In the genomic region with DNA sequence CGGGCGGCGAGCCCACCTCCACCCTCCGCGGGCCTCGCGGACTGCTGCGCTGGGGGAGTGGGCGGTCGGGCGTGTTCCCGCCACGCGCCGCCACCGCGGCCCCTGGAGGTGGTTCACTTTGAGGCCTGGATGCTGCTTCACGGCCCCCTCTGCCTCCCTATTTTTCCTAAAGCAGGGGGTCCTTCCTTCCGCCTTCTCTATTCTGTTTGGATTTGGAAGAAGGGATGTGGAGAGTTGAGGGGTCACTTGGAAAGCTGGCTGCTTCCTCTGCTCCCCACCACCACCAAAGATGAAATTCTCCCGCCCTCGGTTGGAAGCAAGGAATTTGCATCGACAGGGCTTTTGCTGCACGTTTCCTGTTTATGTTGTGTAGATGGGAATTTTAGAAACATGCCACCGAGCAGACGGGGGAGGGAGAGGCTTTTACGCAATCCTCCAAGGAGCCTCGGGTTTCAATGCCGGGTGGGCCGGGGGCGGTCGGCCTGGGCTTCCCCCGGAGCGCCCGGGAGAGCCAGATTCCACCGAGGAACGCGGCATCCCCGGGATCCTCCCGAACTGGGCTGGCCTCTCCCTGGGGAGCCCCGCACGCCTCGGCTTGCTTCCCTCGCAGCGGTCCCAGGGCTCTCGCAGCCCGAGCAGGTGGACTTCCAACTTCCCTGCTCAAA, we compare ENCODE assay signal across 1 cellular context.
TF ChIP-seq lines count a peak whose summit lies in the region.

No MANE protein-coding gene starts in this region.

TF ChIP-seq in HepG2, 621 proteins besides CTCF, POLR2A, EP300 and RAD21 (continued from another document and continues in another):
- TF ChIP-seq PHF21A (CRISPR knock-in tag; IDR thresholded peaks at IDR 0.05) (no peak), ZFP90 (CRISPR knock-in tag; IDR thresholded peaks at IDR 0.05; ENCODE audit: borderline replicate concordance) (no peak), ZFAT (CRISPR knock-in tag; conservative IDR thresholded peaks at IDR 0.05) (no peak), GZF1 (CRISPR knock-in tag; IDR thresholded peaks at IDR 0.05) (no peak), ZNF326 (CRISPR knock-in tag; IDR thresholded peaks at IDR 0.05; ENCODE audit: borderline replicate concordance) (no peak), CBX1 (IDR thresholded peaks at IDR 0.05; ENCODE audit: low read depth) (no peak), RXRB (CRISPR knock-in tag; IDR thresholded peaks at IDR 0.05; ENCODE audit: borderline replicate concordance) (no peak), JUND (CRISPR knock-in tag; IDR thresholded peaks at IDR 0.05) (no peak), TOPORS (CRISPR knock-in tag; IDR thresholded peaks at IDR 0.05) (no peak; the same call in 1 of the 2 replicates), ZFP82 (CRISPR knock-in tag; IDR thresholded peaks at IDR 0.05; ENCODE audit: borderline replicate concordance) (peak; percentile 37; the same call in 1 of the 2 replicates), ZMYM3 (CRISPR knock-in tag; IDR thresholded peaks at IDR 0.05) (peak; percentile 9; the same call in 1 of the 2 replicates), CEBPG (CRISPR knock-in tag; IDR thresholded peaks at IDR 0.05) (peak; percentile 77), ETV5 (CRISPR knock-in tag; IDR thresholded peaks at IDR 0.05; ENCODE audit: borderline replicate concordance) (no peak), MTF1 (CRISPR knock-in tag; IDR thresholded peaks at IDR 0.05) (no peak), KAT7 (CRISPR knock-in tag; IDR thresholded peaks at IDR 0.05; ENCODE audit: borderline replicate concordance) (peak; percentile 32; the same call in 1 of the 2 replicates), MAZ (IDR thresholded peaks at IDR 0.05; ENCODE audit: borderline replicate concordance, low read depth, low read length) (no peak), MAZ (CRISPR knock-in tag; IDR thresholded peaks at IDR 0.05; ENCODE audit: low read depth) (no peak), ZNF441 (CRISPR knock-in tag; IDR thresholded peaks at IDR 0.05; ENCODE audit: borderline replicate concordance) (0 out of 2 replicates have a peak, but pooled peaks have one; percentile 54), MIER3 (CRISPR knock-in tag; IDR thresholded peaks at IDR 0.05; ENCODE audit: borderline replicate concordance) (no peak), ZNF709 (CRISPR knock-in tag; IDR thresholded peaks at IDR 0.05) (no peak), CEBPB (IDR thresholded peaks at IDR 0.05; ENCODE audit: borderline replicate concordance, low read depth, low read length) (peak; percentile 60; the same call in 1 of the 2 replicates), TMF1 (CRISPR knock-in tag; IDR thresholded peaks at IDR 0.05; ENCODE audit: low read depth) (no peak; the same call in 1 of the 2 replicates), CCAR2 (optimal IDR thresholded peaks at IDR 0.05; ENCODE audit: low read depth, low read length) (no peak), ATF7-NPFF (CRISPR knock-in tag; IDR thresholded peaks at IDR 0.05; ENCODE audit: low read depth) (0 out of 2 replicates have a peak, but pooled peaks have one; percentile 70), NPAS2 (CRISPR knock-in tag; IDR thresholded peaks at IDR 0.05; ENCODE audit: borderline replicate concordance) (no peak), TARDBP (CRISPR knock-in tag; IDR thresholded peaks at IDR 0.05) (no peak), KDM6A (CRISPR knock-in tag; IDR thresholded peaks at IDR 0.05; ENCODE audit: low read depth) (no peak), MEIS1 (CRISPR knock-in tag; IDR thresholded peaks at IDR 0.05; ENCODE audit: borderline replicate concordance) (no peak; the same call in 1 of the 2 replicates)
- TF ChIP-seq, protein P1, sequence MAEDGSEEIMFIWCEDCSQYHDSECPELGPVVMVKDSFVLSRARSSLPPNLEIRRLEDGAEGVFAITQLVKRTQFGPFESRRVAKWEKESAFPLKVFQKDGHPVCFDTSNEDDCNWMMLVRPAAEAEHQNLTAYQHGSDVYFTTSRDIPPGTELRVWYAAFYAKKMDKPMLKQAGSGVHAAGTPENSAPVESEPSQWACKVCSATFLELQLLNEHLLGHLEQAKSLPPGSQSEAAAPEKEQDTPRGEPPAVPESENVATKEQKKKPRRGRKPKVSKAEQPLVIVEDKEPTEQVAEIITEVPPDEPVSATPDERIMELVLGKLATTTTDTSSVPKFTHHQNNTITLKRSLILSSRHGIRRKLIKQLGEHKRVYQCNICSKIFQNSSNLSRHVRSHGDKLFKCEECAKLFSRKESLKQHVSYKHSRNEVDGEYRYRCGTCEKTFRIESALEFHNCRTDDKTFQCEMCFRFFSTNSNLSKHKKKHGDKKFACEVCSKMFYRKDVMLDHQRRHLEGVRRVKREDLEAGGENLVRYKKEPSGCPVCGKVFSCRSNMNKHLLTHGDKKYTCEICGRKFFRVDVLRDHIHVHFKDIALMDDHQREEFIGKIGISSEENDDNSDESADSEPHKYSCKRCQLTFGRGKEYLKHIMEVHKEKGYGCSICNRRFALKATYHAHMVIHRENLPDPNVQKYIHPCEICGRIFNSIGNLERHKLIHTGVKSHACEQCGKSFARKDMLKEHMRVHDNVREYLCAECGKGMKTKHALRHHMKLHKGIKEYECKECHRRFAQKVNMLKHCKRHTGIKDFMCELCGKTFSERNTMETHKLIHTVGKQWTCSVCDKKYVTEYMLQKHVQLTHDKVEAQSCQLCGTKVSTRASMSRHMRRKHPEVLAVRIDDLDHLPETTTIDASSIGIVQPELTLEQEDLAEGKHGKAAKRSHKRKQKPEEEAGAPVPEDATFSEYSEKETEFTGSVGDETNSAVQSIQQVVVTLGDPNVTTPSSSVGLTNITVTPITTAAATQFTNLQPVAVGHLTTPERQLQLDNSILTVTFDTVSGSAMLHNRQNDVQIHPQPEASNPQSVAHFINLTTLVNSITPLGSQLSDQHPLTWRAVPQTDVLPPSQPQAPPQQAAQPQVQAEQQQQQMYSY (CRISPR knock-in tag; IDR thresholded peaks at IDR 0.05) = no peak
- TF ChIP-seq, protein P2, sequence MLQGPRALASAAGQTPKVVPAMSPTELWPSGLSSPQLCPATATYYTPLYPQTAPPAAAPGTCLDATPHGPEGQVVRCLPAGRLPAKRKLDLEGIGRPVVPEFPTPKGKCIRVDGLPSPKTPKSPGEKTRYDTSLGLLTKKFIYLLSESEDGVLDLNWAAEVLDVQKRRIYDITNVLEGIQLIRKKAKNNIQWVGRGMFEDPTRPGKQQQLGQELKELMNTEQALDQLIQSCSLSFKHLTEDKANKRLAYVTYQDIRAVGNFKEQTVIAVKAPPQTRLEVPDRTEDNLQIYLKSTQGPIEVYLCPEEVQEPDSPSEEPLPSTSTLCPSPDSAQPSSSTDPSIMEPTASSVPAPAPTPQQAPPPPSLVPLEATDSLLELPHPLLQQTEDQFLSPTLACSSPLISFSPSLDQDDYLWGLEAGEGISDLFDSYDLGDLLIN (CRISPR knock-in tag; IDR thresholded peaks at IDR 0.05; ENCODE audit: borderline replicate concordance) = no peak
- TF ChIP-seq, protein P3, sequence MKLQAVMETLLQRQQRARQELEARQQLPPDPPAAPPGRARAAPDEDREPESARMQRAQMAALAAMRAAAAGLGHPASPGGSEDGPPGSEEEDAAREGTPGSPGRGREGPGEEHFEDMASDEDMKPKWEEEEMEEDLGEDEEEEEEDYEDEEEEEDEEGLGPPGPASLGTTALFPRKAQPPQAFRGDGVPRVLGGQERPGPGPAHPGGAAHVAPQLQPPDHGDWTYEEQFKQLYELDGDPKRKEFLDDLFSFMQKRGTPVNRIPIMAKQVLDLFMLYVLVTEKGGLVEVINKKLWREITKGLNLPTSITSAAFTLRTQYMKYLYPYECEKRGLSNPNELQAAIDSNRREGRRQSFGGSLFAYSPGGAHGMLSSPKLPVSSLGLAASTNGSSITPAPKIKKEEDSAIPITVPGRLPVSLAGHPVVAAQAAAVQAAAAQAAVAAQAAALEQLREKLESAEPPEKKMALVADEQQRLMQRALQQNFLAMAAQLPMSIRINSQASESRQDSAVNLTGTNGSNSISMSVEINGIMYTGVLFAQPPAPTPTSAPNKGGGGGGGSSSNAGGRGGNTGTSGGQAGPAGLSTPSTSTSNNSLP (IDR thresholded peaks at IDR 0.05; ENCODE audit: low read depth, low read length) = no peak
- TF ChIP-seq, protein P4, sequence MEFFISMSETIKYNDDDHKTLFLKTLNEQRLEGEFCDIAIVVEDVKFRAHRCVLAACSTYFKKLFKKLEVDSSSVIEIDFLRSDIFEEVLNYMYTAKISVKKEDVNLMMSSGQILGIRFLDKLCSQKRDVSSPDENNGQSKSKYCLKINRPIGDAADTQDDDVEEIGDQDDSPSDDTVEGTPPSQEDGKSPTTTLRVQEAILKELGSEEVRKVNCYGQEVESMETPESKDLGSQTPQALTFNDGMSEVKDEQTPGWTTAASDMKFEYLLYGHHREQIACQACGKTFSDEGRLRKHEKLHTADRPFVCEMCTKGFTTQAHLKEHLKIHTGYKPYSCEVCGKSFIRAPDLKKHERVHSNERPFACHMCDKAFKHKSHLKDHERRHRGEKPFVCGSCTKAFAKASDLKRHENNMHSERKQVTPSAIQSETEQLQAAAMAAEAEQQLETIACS (CRISPR knock-in tag; IDR thresholded peaks at IDR 0.05) = no peak
- TF ChIP-seq, protein P5, sequence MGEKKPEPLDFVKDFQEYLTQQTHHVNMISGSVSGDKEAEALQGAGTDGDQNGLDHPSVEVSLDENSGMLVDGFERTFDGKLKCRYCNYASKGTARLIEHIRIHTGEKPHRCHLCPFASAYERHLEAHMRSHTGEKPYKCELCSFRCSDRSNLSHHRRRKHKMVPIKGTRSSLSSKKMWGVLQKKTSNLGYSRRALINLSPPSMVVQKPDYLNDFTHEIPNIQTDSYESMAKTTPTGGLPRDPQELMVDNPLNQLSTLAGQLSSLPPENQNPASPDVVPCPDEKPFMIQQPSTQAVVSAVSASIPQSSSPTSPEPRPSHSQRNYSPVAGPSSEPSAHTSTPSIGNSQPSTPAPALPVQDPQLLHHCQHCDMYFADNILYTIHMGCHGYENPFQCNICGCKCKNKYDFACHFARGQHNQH (CRISPR knock-in tag; IDR thresholded peaks at IDR 0.05) = no peak
- TF ChIP-seq, protein P6, sequence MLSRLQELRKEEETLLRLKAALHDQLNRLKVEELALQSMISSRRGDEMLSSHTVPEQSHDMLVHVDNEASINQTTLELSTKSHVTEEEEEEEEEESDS (CRISPR knock-in tag; IDR thresholded peaks at IDR 0.05; ENCODE audit: borderline replicate concordance) = no peak
- TF ChIP-seq, protein P7, sequence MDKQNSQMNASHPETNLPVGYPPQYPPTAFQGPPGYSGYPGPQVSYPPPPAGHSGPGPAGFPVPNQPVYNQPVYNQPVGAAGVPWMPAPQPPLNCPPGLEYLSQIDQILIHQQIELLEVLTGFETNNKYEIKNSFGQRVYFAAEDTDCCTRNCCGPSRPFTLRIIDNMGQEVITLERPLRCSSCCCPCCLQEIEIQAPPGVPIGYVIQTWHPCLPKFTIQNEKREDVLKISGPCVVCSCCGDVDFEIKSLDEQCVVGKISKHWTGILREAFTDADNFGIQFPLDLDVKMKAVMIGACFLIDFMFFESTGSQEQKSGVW (CRISPR knock-in tag; IDR thresholded peaks at IDR 0.05; ENCODE audit: borderline replicate concordance) = no peak
- TF ChIP-seq, protein P8, sequence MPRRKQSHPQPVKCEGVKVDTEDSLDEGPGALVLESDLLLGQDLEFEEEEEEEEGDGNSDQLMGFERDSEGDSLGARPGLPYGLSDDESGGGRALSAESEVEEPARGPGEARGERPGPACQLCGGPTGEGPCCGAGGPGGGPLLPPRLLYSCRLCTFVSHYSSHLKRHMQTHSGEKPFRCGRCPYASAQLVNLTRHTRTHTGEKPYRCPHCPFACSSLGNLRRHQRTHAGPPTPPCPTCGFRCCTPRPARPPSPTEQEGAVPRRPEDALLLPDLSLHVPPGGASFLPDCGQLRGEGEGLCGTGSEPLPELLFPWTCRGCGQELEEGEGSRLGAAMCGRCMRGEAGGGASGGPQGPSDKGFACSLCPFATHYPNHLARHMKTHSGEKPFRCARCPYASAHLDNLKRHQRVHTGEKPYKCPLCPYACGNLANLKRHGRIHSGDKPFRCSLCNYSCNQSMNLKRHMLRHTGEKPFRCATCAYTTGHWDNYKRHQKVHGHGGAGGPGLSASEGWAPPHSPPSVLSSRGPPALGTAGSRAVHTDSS (CRISPR knock-in tag; conservative IDR thresholded peaks at IDR 0.05) = no peak
- TF ChIP-seq, protein P9, sequence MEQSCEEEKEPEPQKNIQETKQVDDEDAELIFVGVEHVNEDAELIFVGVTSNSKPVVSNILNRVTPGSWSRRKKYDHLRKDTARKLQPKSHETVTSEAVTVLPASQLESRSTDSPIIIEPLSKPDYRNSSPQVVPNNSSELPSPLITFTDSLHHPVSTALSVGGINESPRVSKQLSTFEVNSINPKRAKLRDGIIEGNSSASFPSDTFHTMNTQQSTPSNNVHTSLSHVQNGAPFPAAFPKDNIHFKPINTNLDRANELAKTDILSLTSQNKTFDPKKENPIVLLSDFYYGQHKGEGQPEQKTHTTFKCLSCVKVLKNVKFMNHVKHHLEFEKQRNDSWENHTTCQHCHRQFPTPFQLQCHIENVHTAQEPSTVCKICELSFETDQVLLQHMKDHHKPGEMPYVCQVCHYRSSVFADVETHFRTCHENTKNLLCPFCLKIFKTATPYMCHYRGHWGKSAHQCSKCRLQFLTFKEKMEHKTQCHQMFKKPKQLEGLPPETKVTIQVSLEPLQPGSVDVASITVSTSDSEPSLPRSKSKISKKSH (CRISPR knock-in tag; IDR thresholded peaks at IDR 0.05; ENCODE audit: borderline replicate concordance) = no peak
- TF ChIP-seq, protein P10, sequence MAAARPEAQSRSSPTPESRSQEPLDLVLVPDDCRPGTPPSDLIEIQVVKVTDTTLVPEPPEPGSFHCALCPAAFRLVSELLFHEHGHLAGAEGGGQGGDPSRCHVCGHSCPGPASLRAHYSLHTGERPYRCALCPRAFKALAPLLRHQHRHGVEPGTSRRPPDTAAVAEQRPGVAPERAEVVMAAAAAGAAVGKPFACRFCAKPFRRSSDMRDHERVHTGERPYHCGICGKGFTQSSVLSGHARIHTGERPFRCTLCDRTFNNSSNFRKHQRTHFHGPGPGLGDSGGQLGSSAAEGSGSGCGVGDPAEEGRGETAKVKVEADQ (CRISPR knock-in tag; IDR thresholded peaks at IDR 0.05; ENCODE audit: borderline replicate concordance) = no peak; the same call in 1 of the 2 replicates
- TF ChIP-seq, protein P11, sequence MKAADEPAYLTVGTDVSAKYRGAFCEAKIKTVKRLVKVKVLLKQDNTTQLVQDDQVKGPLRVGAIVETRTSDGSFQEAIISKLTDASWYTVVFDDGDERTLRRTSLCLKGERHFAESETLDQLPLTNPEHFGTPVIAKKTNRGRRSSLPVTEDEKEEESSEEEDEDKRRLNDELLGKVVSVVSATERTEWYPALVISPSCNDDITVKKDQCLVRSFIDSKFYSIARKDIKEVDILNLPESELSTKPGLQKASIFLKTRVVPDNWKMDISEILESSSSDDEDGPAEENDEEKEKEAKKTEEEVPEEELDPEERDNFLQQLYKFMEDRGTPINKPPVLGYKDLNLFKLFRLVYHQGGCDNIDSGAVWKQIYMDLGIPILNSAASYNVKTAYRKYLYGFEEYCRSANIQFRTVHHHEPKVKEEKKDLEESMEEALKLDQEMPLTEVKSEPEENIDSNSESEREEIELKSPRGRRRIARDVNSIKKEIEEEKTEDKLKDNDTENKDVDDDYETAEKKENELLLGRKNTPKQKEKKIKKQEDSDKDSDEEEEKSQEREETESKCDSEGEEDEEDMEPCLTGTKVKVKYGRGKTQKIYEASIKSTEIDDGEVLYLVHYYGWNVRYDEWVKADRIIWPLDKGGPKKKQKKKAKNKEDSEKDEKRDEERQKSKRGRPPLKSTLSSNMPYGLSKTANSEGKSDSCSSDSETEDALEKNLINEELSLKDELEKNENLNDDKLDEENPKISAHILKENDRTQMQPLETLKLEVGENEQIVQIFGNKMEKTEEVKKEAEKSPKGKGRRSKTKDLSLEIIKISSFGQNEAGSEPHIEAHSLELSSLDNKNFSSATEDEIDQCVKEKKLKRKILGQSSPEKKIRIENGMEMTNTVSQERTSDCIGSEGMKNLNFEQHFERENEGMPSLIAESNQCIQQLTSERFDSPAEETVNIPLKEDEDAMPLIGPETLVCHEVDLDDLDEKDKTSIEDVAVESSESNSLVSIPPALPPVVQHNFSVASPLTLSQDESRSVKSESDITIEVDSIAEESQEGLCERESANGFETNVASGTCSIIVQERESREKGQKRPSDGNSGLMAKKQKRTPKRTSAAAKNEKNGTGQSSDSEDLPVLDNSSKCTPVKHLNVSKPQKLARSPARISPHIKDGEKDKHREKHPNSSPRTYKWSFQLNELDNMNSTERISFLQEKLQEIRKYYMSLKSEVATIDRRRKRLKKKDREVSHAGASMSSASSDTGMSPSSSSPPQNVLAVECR (CRISPR knock-in tag; IDR thresholded peaks at IDR 0.05; ENCODE audit: borderline replicate concordance) = peak; percentile 32; the same call in 1 of the 2 replicates
